In genomic region chr1:152166966-152167365, GRCh38 we compare ENCODE assay signal across 18 cellular contexts. TPM values are rescaled to one million over a fixed set of nuclear protein-coding genes. Genes with fewer than 3 reads are reported as not detected.
"Had no signal": no experiment of that assay in that cellular context is flagged by ENCODE, and none has a peak within 500 bp of the region (broad histone marks: within the 10 kb centered on the region; RNA-seq: fewer than 3 reads in every experiment).

No MANE protein-coding gene starts in this region.

- H3K36me3 ChIP-seq: brain microvascular endothelial cell had no signal

- DNase-seq: activated CD4-positive, alpha-beta T cell treated with anti-CD3 and anti-CD28 coated beads for 36 hours; activated CD8-positive, alpha-beta T cell treated with anti-CD3 and anti-CD28 coated beads for 36 hours; activated effector memory CD4-positive, alpha-beta T cell treated with anti-CD3 and anti-CD28 coated beads, Interleukin-2, amount 50 U/mL, for 16 hours; activated naive CD8-positive, alpha-beta T cell treated with anti-CD3 and anti-CD28 coated beads for 36 hours; activated T-cell treated with anti-CD3 and anti-CD28 coated beads, Interleukin-2, amount 50 U/mL, for 4 hours; brain microvascular endothelial cell; cortex of kidney; effector memory CD4-positive, alpha-beta T cell; mucosa of descending colon; natural killer cell; retina; stimulated activated CD4-positive, alpha-beta T cell treated with anti-CD3 and anti-CD28 coated beads, Interleukin-15, amount 100 ng/mL, for 24 hours; stimulated activated CD4-positive, alpha-beta T cell treated with anti-CD3 and anti-CD28 coated beads, Interleukin-4, amount 100 ng/mL, for 1 hour; stimulated activated naive CD4-positive, alpha-beta T cell; T-helper 17 cell; trophoblast cell had no signal

- FAIRE-seq: islet of Langerhans had no signal

- H3K9me3 Mint-ChIP-seq: activated CD8-positive, alpha-beta T cell treated with anti-CD3 and anti-CD28 coated beads for 36 hours; activated naive CD8-positive, alpha-beta T cell treated with anti-CD3 and anti-CD28 coated beads for 36 hours; activated T-cell treated with anti-CD3 and anti-CD28 coated beads, Interleukin-2, amount 50 U/mL, for 4 hours; natural killer cell had no signal

- ATAC-seq: activated CD4-positive, alpha-beta T cell treated with anti-CD3 and anti-CD28 coated beads for 36 hours; activated CD8-positive, alpha-beta T cell treated with anti-CD3 and anti-CD28 coated beads for 36 hours; activated T-cell treated with anti-CD3 and anti-CD28 coated beads, Interleukin-2, amount 50 U/mL, for 4 hours; mucosa of descending colon; natural killer cell; T-helper 17 cell had no signal

- H3K4me3 Mint-ChIP-seq: activated CD4-positive, alpha-beta T cell treated with anti-CD3 and anti-CD28 coated beads for 36 hours; activated CD8-positive, alpha-beta T cell treated with anti-CD3 and anti-CD28 coated beads for 36 hours; activated naive CD8-positive, alpha-beta T cell treated with anti-CD3 and anti-CD28 coated beads for 36 hours; activated T-cell treated with anti-CD3 and anti-CD28 coated beads, Interleukin-2, amount 50 U/mL, for 4 hours; natural killer cell; T-helper 17 cell had no signal

- H3K36me3 Mint-ChIP-seq: activated naive CD8-positive, alpha-beta T cell treated with anti-CD3 and anti-CD28 coated beads for 36 hours; natural killer cell had no signal

- H3K27ac Mint-ChIP-seq: activated CD4-positive, alpha-beta T cell treated with anti-CD3 and anti-CD28 coated beads for 36 hours; activated CD8-positive, alpha-beta T cell treated with anti-CD3 and anti-CD28 coated beads for 36 hours; activated naive CD8-positive, alpha-beta T cell treated with anti-CD3 and anti-CD28 coated beads for 36 hours; natural killer cell; T-helper 17 cell had no signal

- H3K9me3 ChIP-seq: mucosa of descending colon had no signal

- H3K4me3 ChIP-seq: mucosa of descending colon had no signal

- H3K27me3 ChIP-seq: brain microvascular endothelial cell had no signal

RNA-seq across cellular contexts. Expression of gene RPTN, which starts 7.9 kb away (rescaled TPM):
- total RNA-seq: activated CD4-positive, alpha-beta T cell treated with anti-CD3 and anti-CD28 coated beads for 36 hours; activated CD8-positive, alpha-beta T cell treated with anti-CD3 and anti-CD28 coated beads for 36 hours; activated naive CD8-positive, alpha-beta T cell treated with anti-CD3 and anti-CD28 coated beads for 36 hours; activated T-cell treated with anti-CD3 and anti-CD28 coated beads, Interleukin-2, amount 50 U/mL, for 4 hours; mucosa of descending colon; natural killer cell; T-helper 17 cell had no signal

RNA-seq across cellular contexts. Expression of gene TCHH, which starts 51.7 kb away (rescaled TPM):
- total RNA-seq: activated CD8-positive, alpha-beta T cell treated with anti-CD3 and anti-CD28 coated beads for 36 hours; natural killer cell had no signal

RNA-seq across cellular contexts. Expression of gene HRNR, which starts 57.0 kb away (rescaled TPM):
- total RNA-seq: activated CD4-positive, alpha-beta T cell treated with anti-CD3 and anti-CD28 coated beads for 36 hours; activated CD8-positive, alpha-beta T cell treated with anti-CD3 and anti-CD28 coated beads for 36 hours; activated naive CD8-positive, alpha-beta T cell treated with anti-CD3 and anti-CD28 coated beads for 36 hours; activated T-cell treated with anti-CD3 and anti-CD28 coated beads, Interleukin-2, amount 50 U/mL, for 4 hours; mucosa of descending colon; natural killer cell; subcutaneous adipose tissue; T-helper 17 cell had no signal
